1 cellular context compared by ENCODE assay signal in genomic region chr10:110574420-110574819, GRCh38.
TF ChIP-seq lines count a peak whose summit lies in the region.

No MANE protein-coding gene starts in this region.

TF ChIP-seq in K562, 482 proteins besides CTCF, POLR2A, EP300 and RAD21:
- no peak for TF ChIP-seq ZNF79 (CRISPR knock-in tag; IDR thresholded peaks at IDR 0.05; ENCODE audit: low read depth)
- TF ChIP-seq MTA3 (IDR thresholded peaks at IDR 0.05; ENCODE audit: borderline replicate concordance), result no peak
- no peak for TF ChIP-seq CEBPB (tag; IDR thresholded peaks at IDR 0.05)
- no peak for TF ChIP-seq MIER1 (IDR thresholded peaks at IDR 0.05; ENCODE audit: low read depth)
- TF ChIP-seq ZMIZ1 (IDR thresholded peaks at IDR 0.05; ENCODE audit: low read depth in 2 of 2, low read length in 2 of 2), result no peak
- no peak for TF ChIP-seq ZNF696 (CRISPR knock-in tag; conservative IDR thresholded peaks at IDR 0.05)
- TF ChIP-seq POLR3G (IDR thresholded peaks at IDR 0.05; ENCODE audit: extremely low read depth, insufficient read length, insufficient replicate concordance), result no peak
- TF ChIP-seq TCF15 (CRISPR knock-in tag; IDR thresholded peaks at IDR 0.05), result no peak
- TF ChIP-seq EP400 (IDR thresholded peaks at IDR 0.05), result no peak
- no peak for TF ChIP-seq RNF2 (IDR thresholded peaks at IDR 0.05)
- TF ChIP-seq CREB3L1 (IDR thresholded peaks at IDR 0.05; ENCODE audit: borderline replicate concordance, low read depth), result no peak
- TF ChIP-seq ZHX1 (conservative IDR thresholded peaks at IDR 0.05; ENCODE audit: low read length), result no peak
- no peak for TF ChIP-seq MCM7 (IDR thresholded peaks at IDR 0.05)
- TF ChIP-seq NFATC3 (IDR thresholded peaks at IDR 0.05), result no peak
- TF ChIP-seq EWSR1 (IDR thresholded peaks at IDR 0.05; ENCODE audit: borderline replicate concordance, low read depth, partially characterized antibody), result no peak
